Comparison of ENCODE assay signal across 1 cellular context in genomic region chrX:22039541-22039940, GRCh38.
TF ChIP-seq lines count a peak whose summit lies in the region.

No MANE protein-coding gene starts in this region.

TF ChIP-seq in GM12878, 131 proteins besides CTCF, POLR2A, EP300 and RAD21:
- no peak for TF ChIP-seq ZBTB33 (IDR thresholded peaks at IDR 0.05)
- TF ChIP-seq NKRF (conservative IDR thresholded peaks at IDR 0.05): no peak
- TF ChIP-seq CREB1 (IDR thresholded peaks at IDR 0.05; ENCODE audit: low read depth): no peak
- TF ChIP-seq GATAD2B (conservative IDR thresholded peaks at IDR 0.05; ENCODE audit: low read depth): no peak
- TF ChIP-seq NRF1 (conservative IDR thresholded peaks at IDR 0.05; ENCODE audit: low read depth, low read length): no peak
- no peak for TF ChIP-seq BCL11A (IDR thresholded peaks at IDR 0.05; ENCODE audit: low read depth, low read length)
- TF ChIP-seq HCFC1 (IDR thresholded peaks at IDR 0.05; ENCODE audit: low read length): no peak
- TF ChIP-seq SIN3A (IDR thresholded peaks at IDR 0.05; ENCODE audit: low read depth, low read length): no peak
- no peak for TF ChIP-seq POU2F2 (IDR thresholded peaks at IDR 0.05; ENCODE audit: borderline replicate concordance, low read depth, low read length)
- no peak for TF ChIP-seq ZBED1 (IDR thresholded peaks at IDR 0.05; ENCODE audit: borderline replicate concordance)
- TF ChIP-seq ATF2 (IDR thresholded peaks at IDR 0.05; ENCODE audit: low read length): no peak
- TF ChIP-seq E2F8 (IDR thresholded peaks at IDR 0.05; ENCODE audit: low read depth, partially characterized antibody): no peak
- no peak for TF ChIP-seq ZBTB4 (CRISPR knock-in tag; IDR thresholded peaks at IDR 0.05)
- TF ChIP-seq TCF3 (IDR thresholded peaks at IDR 0.05; ENCODE audit: borderline replicate concordance, insufficient read depth, low read depth, low read length): no peak
- no peak for TF ChIP-seq ZNF592 (IDR thresholded peaks at IDR 0.05)
